Comparison of ENCODE assay signal across 20 cellular contexts in the genomic region with DNA sequence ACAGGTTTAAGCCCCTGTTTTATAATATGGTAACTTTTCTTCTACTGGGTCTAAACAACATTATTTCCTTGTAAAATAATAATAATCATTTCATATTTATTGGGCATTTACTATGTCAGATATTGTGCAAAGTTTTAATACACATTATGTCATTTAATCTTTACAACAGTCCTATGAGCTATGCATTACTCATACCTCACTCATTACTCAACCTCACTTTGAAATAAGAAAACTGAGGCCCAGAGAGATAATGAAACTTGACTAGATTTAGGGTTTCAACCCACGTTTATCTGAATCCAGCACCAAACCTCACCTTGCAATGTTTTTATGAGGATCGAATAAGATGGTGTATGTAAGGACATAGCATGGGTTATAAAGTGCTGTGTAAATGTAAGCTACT.
"Had no signal": no experiment of that assay in that cellular context is flagged by ENCODE, and none has a peak within 500 bp of the region (broad histone marks: within the 10 kb centered on the region; RNA-seq: fewer than 3 reads in every experiment).

No MANE protein-coding gene starts in this region.

- DNase-seq: activated CD4-positive, alpha-beta T cell treated with anti-CD3 and anti-CD28 coated beads for 36 hours; activated CD8-positive, alpha-beta T cell treated with anti-CD3 and anti-CD28 coated beads for 36 hours; activated effector memory CD4-positive, alpha-beta T cell treated with anti-CD3 and anti-CD28 coated beads, Interleukin-2, amount 50 U/mL, for 16 hours; activated T-cell treated with anti-CD3 and anti-CD28 coated beads, Interleukin-2, amount 50 U/mL, for 4 hours; adrenal gland; effector CD8-positive, alpha-beta T cell; hypothalamus; left ventricle myocardium superior; mesenchymal stem cell; natural killer cell; nucleus accumbens; right lobe of liver; stimulated activated CD4-positive, alpha-beta T cell treated with anti-CD3 and anti-CD28 coated beads, Interleukin-1b, Interleukin-23, amount 100 ng/mL, for 48 hours; stimulated activated naive CD8-positive, alpha-beta T cell treated with anti-CD3 and anti-CD28 coated beads, Interleukin-15, amount 100 ng/mL, for 72 hours; T-helper 17 cell had no signal

- H3K9me3 ChIP-seq: adrenal gland, right lobe of liver had no signal

- H3K27me3 ChIP-seq: adrenal gland, right lobe of liver had no signal

- H3K36me3 Mint-ChIP-seq: activated naive CD4-positive, alpha-beta T cell treated with anti-CD3 and anti-CD28 coated beads, Interleukin-2, amount 50 U/mL, for 24 hours; natural killer cell; type B pancreatic cell had no signal

- H3K27ac ChIP-seq: adrenal gland, epithelial cell of prostate, right lobe of liver had no signal

- H3K4me1 Mint-ChIP-seq: activated CD4-positive, alpha-beta T cell treated with anti-CD3 and anti-CD28 coated beads for 36 hours; activated naive CD4-positive, alpha-beta T cell treated with anti-CD3 and anti-CD28 coated beads, Interleukin-2, amount 50 U/mL, for 24 hours; central memory CD8-positive, alpha-beta T cell; natural killer cell; stimulated activated naive CD8-positive, alpha-beta T cell treated with anti-CD3 and anti-CD28 coated beads, Interleukin-15, amount 100 ng/mL, for 72 hours; T-helper 17 cell had no signal

- H3K9me3 Mint-ChIP-seq: activated CD8-positive, alpha-beta T cell treated with anti-CD3 and anti-CD28 coated beads for 36 hours; activated naive CD4-positive, alpha-beta T cell treated with anti-CD3 and anti-CD28 coated beads, Interleukin-2, amount 50 U/mL, for 24 hours; activated T-cell treated with anti-CD3 and anti-CD28 coated beads, Interleukin-2, amount 50 U/mL, for 4 hours; type B pancreatic cell had no signal

- H3K27me3 Mint-ChIP-seq: activated CD8-positive, alpha-beta T cell treated with anti-CD3 and anti-CD28 coated beads for 36 hours; activated naive CD4-positive, alpha-beta T cell treated with anti-CD3 and anti-CD28 coated beads, Interleukin-2, amount 50 U/mL, for 24 hours; central memory CD8-positive, alpha-beta T cell; progenitor cell of endocrine pancreas; stimulated activated naive CD8-positive, alpha-beta T cell treated with anti-CD3 and anti-CD28 coated beads, Interleukin-15, amount 100 ng/mL, for 72 hours; T-helper 17 cell; type B pancreatic cell had no signal

- H3K4me3 ChIP-seq: adrenal gland, right lobe of liver had no signal

- ATAC-seq: activated CD4-positive, alpha-beta T cell treated with anti-CD3 and anti-CD28 coated beads for 36 hours; activated CD8-positive, alpha-beta T cell treated with anti-CD3 and anti-CD28 coated beads for 36 hours; activated T-cell treated with anti-CD3 and anti-CD28 coated beads, Interleukin-2, amount 50 U/mL, for 4 hours; left ventricle myocardium superior; natural killer cell; right lobe of liver; stimulated activated naive CD8-positive, alpha-beta T cell treated with anti-CD3 and anti-CD28 coated beads, Interleukin-15, amount 100 ng/mL, for 72 hours; T-helper 17 cell had no signal

- H3K27ac Mint-ChIP-seq: activated CD4-positive, alpha-beta T cell treated with anti-CD3 and anti-CD28 coated beads for 36 hours; activated CD8-positive, alpha-beta T cell treated with anti-CD3 and anti-CD28 coated beads for 36 hours; activated naive CD4-positive, alpha-beta T cell treated with anti-CD3 and anti-CD28 coated beads, Interleukin-2, amount 50 U/mL, for 24 hours; natural killer cell; progenitor cell of endocrine pancreas; stimulated activated naive CD8-positive, alpha-beta T cell treated with anti-CD3 and anti-CD28 coated beads, Interleukin-15, amount 100 ng/mL, for 72 hours; T-helper 17 cell; type B pancreatic cell had no signal

- H3K4me3 Mint-ChIP-seq: activated CD4-positive, alpha-beta T cell treated with anti-CD3 and anti-CD28 coated beads for 36 hours; activated CD8-positive, alpha-beta T cell treated with anti-CD3 and anti-CD28 coated beads for 36 hours; activated naive CD4-positive, alpha-beta T cell treated with anti-CD3 and anti-CD28 coated beads, Interleukin-2, amount 50 U/mL, for 24 hours; activated T-cell treated with anti-CD3 and anti-CD28 coated beads, Interleukin-2, amount 50 U/mL, for 4 hours; central memory CD8-positive, alpha-beta T cell; natural killer cell; stimulated activated naive CD8-positive, alpha-beta T cell treated with anti-CD3 and anti-CD28 coated beads, Interleukin-15, amount 100 ng/mL, for 72 hours; T-helper 17 cell; type B pancreatic cell had no signal

- H3K36me3 ChIP-seq: adrenal gland, right lobe of liver had no signal

- H3K4me1 ChIP-seq: adrenal gland, right lobe of liver had no signal
